Comparison of ENCODE assay signal across 1 cellular context in genomic region chr16:85429776-85430522, GRCh38.
TF ChIP-seq lines count a peak whose summit lies in the region.

No MANE protein-coding gene starts in this region.

TF ChIP-seq in K562, 482 proteins besides CTCF, POLR2A, EP300 and RAD21 (continued from another document):
- TF ChIP-seq CREB3L1 (IDR thresholded peaks at IDR 0.05; ENCODE audit: borderline replicate concordance, low read depth) = peak; percentile 59; the same call in 1 of the 2 replicates
- TF ChIP-seq TBP (optimal IDR thresholded peaks at IDR 0.05; ENCODE audit: low read depth, low read length) = no peak
- TF ChIP-seq ZFP36 (IDR thresholded peaks at IDR 0.05; ENCODE audit: low read depth, low read length, partially characterized antibody) = peak; percentile 74
- TF ChIP-seq DDX20 (tag; IDR thresholded peaks at IDR 0.05; ENCODE audit: low read depth) = no peak
- TF ChIP-seq ZNF121 (CRISPR knock-in tag; conservative IDR thresholded peaks at IDR 0.05) = no peak
- TF ChIP-seq AFF1 (IDR thresholded peaks at IDR 0.05; ENCODE audit: low read depth in 1 of 2, partially characterized antibody in 2 of 2) = no peak
- TF ChIP-seq RHOXF2B (CRISPR knock-in tag; conservative IDR thresholded peaks at IDR 0.05) = no peak
- no peak for TF ChIP-seq CBX8 (IDR thresholded peaks at IDR 0.05; ENCODE audit: borderline replicate concordance, extremely low read depth, low read depth, low read length, poor library complexity, severe bottlenecking)
